9 cellular contexts compared by ENCODE assay signal in the genomic region with DNA sequence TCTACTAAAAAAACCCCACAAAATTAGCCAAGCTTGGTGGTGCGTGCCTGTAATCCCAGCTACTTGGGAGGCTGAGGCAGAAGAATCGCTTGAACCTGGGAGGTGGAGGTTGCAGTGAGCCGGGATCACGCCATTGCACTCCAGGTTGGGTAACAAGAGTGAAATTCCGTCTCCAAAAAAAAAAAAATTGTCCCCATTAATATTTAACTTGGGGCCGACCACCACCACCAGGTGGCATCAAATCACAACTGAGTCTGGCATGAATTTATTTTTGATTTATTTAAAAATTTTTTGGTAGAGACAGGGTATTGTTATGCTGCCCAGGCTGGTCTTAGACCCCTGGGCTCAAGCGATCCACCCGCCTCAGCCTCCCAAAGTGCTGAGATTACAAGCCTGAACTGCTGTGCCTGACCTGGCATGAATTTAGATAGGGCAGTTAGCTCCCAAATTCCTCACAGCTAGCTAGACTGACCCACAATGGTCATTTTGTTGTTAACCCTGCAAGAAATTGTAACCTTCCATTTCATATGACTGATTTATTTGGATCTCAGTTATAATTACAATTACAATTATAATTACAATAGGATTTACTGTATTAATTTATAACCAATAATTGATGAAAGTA. TPM values are rescaled to one million over a fixed set of nuclear protein-coding genes. Genes with fewer than 3 reads are reported as not detected.
DNase-seq lines count a peak whose midpoint lies in the region; ATAC-seq, FAIRE-seq and TF ChIP-seq lines count a peak whose summit lies in the region.
"Had no signal": no experiment of that assay in that cellular context is flagged by ENCODE, and none has a peak within 500 bp of the region (broad histone marks: within the 10 kb centered on the region; RNA-seq: fewer than 3 reads in every experiment).

No MANE protein-coding gene starts in this region.

- no peaks in the 10 kb centered on the region for H3K4me1 Mint-ChIP-seq in activated CD4-positive, alpha-beta memory T cell treated with anti-CD3 and anti-CD28 coated beads for 36 hours (ENCODE audit: low read depth)

- no peak overlapping the region for H3K4me3 Mint-ChIP-seq in activated CD4-positive, alpha-beta memory T cell treated with anti-CD3 and anti-CD28 coated beads for 36 hours

- CTCF ChIA-PET in activated CD4-positive, alpha-beta memory T cell treated with anti-CD3 and anti-CD28 coated beads for 36 hours (lab: Charles Lee): interaction anchor here (0.6 kb wide), 1 partner anchor 456 kb away, joined by 3 read pairs; no protein-coding TSS in a partner anchor

- DNase-seq in DMS79 treated with DMSO at 0.1 percent for 48 hours (lab: John Stamatoyannopoulos, UW) (peak; percentile 52), KBM-7 (peak; percentile 45), kidney epithelial cell (ENCODE audit: low read depth) (no peak), NCI-H2029 treated with DMSO at 0.1 percent for 48 hours (lab: John Stamatoyannopoulos, UW) (no peak), GM20000 (ENCODE audit: low spot score) (no peak), frontal cortex (ENCODE audit: low spot score in 2 of 2) (no peak)
- DNase-seq in activated CD4-positive, alpha-beta memory T cell treated with anti-CD3 and anti-CD28 coated beads for 36 hours: peak; percentile 19

- H3K27me3 Mint-ChIP-seq in activated CD4-positive, alpha-beta memory T cell treated with anti-CD3 and anti-CD28 coated beads for 36 hours: no peaks in the 10 kb centered on the region

- no peak overlapping the region for H3K4me3 ChIP-seq in kidney epithelial cell (ENCODE audit: low read depth, low read length)
- H3K4me3 ChIP-seq: SK-N-MC had no signal

- POLR2A ChIA-PET in activated CD4-positive, alpha-beta memory T cell treated with anti-CD3 and anti-CD28 coated beads for 36 hours (lab: Charles Lee): no interaction called here

- FAIRE-seq in frontal cortex (lab: Jason Lieb, UNC): no peak

- ATAC-seq in GM21381 (IDR thresholded peaks at IDR 0.05; ENCODE audit: unreplicated experiment): no peak

- H3K27ac Mint-ChIP-seq in activated CD4-positive, alpha-beta memory T cell treated with anti-CD3 and anti-CD28 coated beads for 36 hours: no peak overlapping the region

- no peaks in the 10 kb centered on the region for H3K9me3 Mint-ChIP-seq in activated CD4-positive, alpha-beta memory T cell treated with anti-CD3 and anti-CD28 coated beads for 36 hours

- H3K27me3 ChIP-seq in kidney epithelial cell (ENCODE audit: control insufficient read depth, insufficient read depth, low read length): no peaks in the 10 kb centered on the region

- H3K36me3 ChIP-seq in kidney epithelial cell (ENCODE audit: control insufficient read depth, insufficient read depth, low read length): no peaks in the 10 kb centered on the region

- no peaks in the 10 kb centered on the region for H3K36me3 Mint-ChIP-seq in activated CD4-positive, alpha-beta memory T cell treated with anti-CD3 and anti-CD28 coated beads for 36 hours

- intact Hi-C loops in activated CD4-positive, alpha-beta memory T cell treated with anti-CD3 and anti-CD28 coated beads for 36 hours (cut with micrococcal nuclease): loop anchor here (10.0 kb wide), 1 partner anchor 542 kb away; no protein-coding TSS in a partner anchor

- peak; percentile 42 for TF ChIP-seq CTCF in kidney epithelial cell (IDR thresholded peaks at IDR 0.05; ENCODE audit: insufficient read depth, low read length, poor library complexity, severe bottlenecking)
- no peak for TF ChIP-seq CTCF in GM20000 (IDR thresholded peaks at IDR 0.05; ENCODE audit: extremely low read depth, missing control alignments)

- in situ Hi-C loops in KBM-7 (cut with MboI; ENCODE audit: low pct_unique_long_range_greater_than_20kb, low sequenced_read_pairs): loop anchor here (25.0 kb wide), 1 partner anchor 530 kb away; no protein-coding TSS in a partner anchor

RNA-seq across cellular contexts. Expression of a gene that starts 17.1 kb away (rescaled TPM):
- 1 to 10 TPM; 4.4 to 4.5 TPM for total RNA-seq in activated CD4-positive, alpha-beta memory T cell treated with anti-CD3 and anti-CD28 coated beads for 36 hours
- total RNA-seq in kidney epithelial cell (6.6 and 7.7 TPM in 2 replicates), frontal cortex (5.7 TPM)

Comparison
In these comparisons a context has a peak if more than half of its experiments do, and no peak if none do; other contexts are left out.
1. DNase-seq: peak in DMS79 treated with DMSO at 0.1 percent for 48 hours (single experiment), KBM-7 (single experiment) and activated CD4-positive, alpha-beta memory T cell treated with anti-CD3 and anti-CD28 coated beads for 36 hours (single experiment); none in kidney epithelial cell (single experiment), NCI-H2029 treated with DMSO at 0.1 percent for 48 hours (single experiment), GM20000 (single experiment) and frontal cortex (0 of 2).